Comparison of ENCODE assay signal across 12 cellular contexts in the genomic region with DNA sequence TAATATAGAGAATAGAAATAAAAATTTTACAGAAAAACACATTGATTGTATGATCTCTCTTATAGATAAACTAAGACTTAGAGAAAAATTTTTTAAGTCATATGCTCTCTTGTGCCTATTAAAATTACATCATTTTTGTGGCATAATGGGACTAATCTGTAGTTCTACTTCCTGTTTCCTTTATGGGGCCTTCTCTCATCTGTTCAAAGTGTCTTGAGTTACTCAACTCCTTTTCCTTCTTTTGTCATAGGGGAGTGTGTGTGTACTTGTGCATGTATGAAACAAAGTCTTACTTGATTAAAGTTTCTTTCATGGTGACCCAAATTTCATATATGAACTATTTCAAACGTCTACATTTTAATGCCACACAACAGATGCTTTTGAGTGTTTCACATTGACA.
"Had no signal": no experiment of that assay in that cellular context is flagged by ENCODE, and none has a peak within 500 bp of the region (broad histone marks: within the 10 kb centered on the region; RNA-seq: fewer than 3 reads in every experiment).

No MANE protein-coding gene starts in this region.

- H3K36me3 ChIP-seq: breast epithelium, stomach, thoracic aorta, uterus had no signal

- ATAC-seq: activated CD4-positive, alpha-beta T cell treated with anti-CD3 and anti-CD28 coated beads for 36 hours had no signal

- H3K27ac ChIP-seq: breast epithelium, stomach, thoracic aorta, uterus, VCaP had no signal

- H3K9me3 ChIP-seq: breast epithelium, stomach, thoracic aorta, uterus had no signal

- H3K4me1 ChIP-seq: breast epithelium, stomach, uterus had no signal

- H3K4me3 ChIP-seq: breast epithelium, stomach, thoracic aorta, uterus had no signal

- H3K27me3 ChIP-seq: breast epithelium, uterus had no signal

- DNase-seq: activated CD4-positive, alpha-beta memory T cell treated with anti-CD3 and anti-CD28 coated beads, Interleukin-2, amount 10 ng/mL, durations not matched to agents 7 days and 5 days; activated CD4-positive, alpha-beta T cell treated with anti-CD3 and anti-CD28 coated beads for 36 hours; activated CD8-positive, alpha-beta memory T cell treated with anti-CD3 and anti-CD28 coated beads, Interleukin-2, amount 50 U/mL, for 4 hours; aorta; dermis blood vessel endothelial cell; hippocampal formation; posterior cingulate gyrus; stomach; uterus had no signal
